ENCODE assay signal across 19 cellular contexts in genomic region chr18:69874058-69874457, GRCh38.
DNase-seq lines count a peak whose midpoint lies in the region; ATAC-seq and TF ChIP-seq lines count a peak whose summit lies in the region.
"Had no signal": no experiment of that assay in that cellular context is flagged by ENCODE, and none has a peak within 500 bp of the region (broad histone marks: within the 10 kb centered on the region; RNA-seq: fewer than 3 reads in every experiment).

No MANE protein-coding gene starts in this region.

- in situ Hi-C loops in KBM-7 (cut with MboI; ENCODE audit: low pct_unique_long_range_greater_than_20kb, low sequenced_read_pairs), result no loop called here

- H2AFZ ChIP-seq in osteoblast (ENCODE audit: low read length), result peak overlapping the region; percentile 6

- no peaks in the 10 kb centered on the region for H3K36me3 ChIP-seq in osteoblast (ENCODE audit: insufficient read depth, low read length)
- H3K36me3 ChIP-seq: Peyer's patch, tibial nerve had no signal

- no peaks in the 10 kb centered on the region for H3K27me3 Mint-ChIP-seq in activated T-cell treated with anti-CD3 and anti-CD28 coated beads, Interleukin-2, amount 50 U/mL, for 72 hours (ENCODE audit: low read depth)

- intact Hi-C loops in head of caudate nucleus (cut with DNase I), result no loop called here

- no peak for ATAC-seq in activated T-cell treated with anti-CD3 and anti-CD28 coated beads, Interleukin-2, amount 50 U/mL, for 72 hours (replicated peaks in 1 of 2)
- ATAC-seq: body of pancreas, left colon had no signal

- peaks cover 15 to 18% of the 10 kb centered on the region in 2 donors for H3K36me3 Mint-ChIP-seq in activated T-cell treated with anti-CD3 and anti-CD28 coated beads, Interleukin-2, amount 50 U/mL, for 72 hours (ENCODE audit: insufficient read depth in 2 of 2)

- no peaks in the 10 kb centered on the region for H3K27me3 ChIP-seq in osteoblast (ENCODE audit: insufficient read depth, low read length)
- H3K27me3 ChIP-seq: body of pancreas, Peyer's patch, tibial nerve had no signal

- no peaks in the 10 kb centered on the region for H3K4me1 ChIP-seq in osteoblast (ENCODE audit: insufficient read depth, low read length)
- H3K4me1 ChIP-seq: body of pancreas, Peyer's patch, tibial nerve had no signal

- no peak for DNase-seq in activated T-cell treated with anti-CD3 and anti-CD28 coated beads, Interleukin-2, amount 50 U/mL, for 72 hours
- no peak for DNase-seq in activated T-cell treated with anti-CD3 and anti-CD28 coated beads, Interleukin-2, amount 50 U/mL, for 48 hours
- DNase-seq in NCI-H69 (lab: John Stamatoyannopoulos, UW), result peak; percentile 26
- DNase-seq in epithelial cell of esophagus (ENCODE audit: low read depth), result peak; percentile 8
- no peak for DNase-seq in osteoblast (ENCODE audit: insufficient read length, low spot score, missing footprints)
- DNase-seq in head of caudate nucleus, result no peak
- DNase-seq in GM19240 (ENCODE audit: insufficient read length, low spot score), result no peak
- no peak for DNase-seq in KBM-7
- DNase-seq: activated CD4-positive, alpha-beta T cell treated with anti-CD3 and anti-CD28 coated beads for 4 hours; activated effector memory CD4-positive, alpha-beta T cell treated with Interleukin-2 at 50 U/mL for 16 hours; body of pancreas; DMS153; effector CD8-positive, alpha-beta T cell; left colon; Peyer's patch; retina; stimulated activated CD4-positive, alpha-beta T cell treated with anti-CD3 and anti-CD28 coated beads, Interleukin-2, amount 100 ng/mL, for 48 hours; SW 1271 had no signal

- H3K27ac Mint-ChIP-seq in activated T-cell treated with anti-CD3 and anti-CD28 coated beads, Interleukin-2, amount 50 U/mL, for 72 hours, result peak overlapping the region; percentile 64

- TF ChIP-seq CTCF in epithelial cell of esophagus (IDR thresholded peaks at IDR 0.05; ENCODE audit: insufficient read depth, low read depth, low read length, missing control alignments) (no peak), osteoblast (IDR thresholded peaks at IDR 0.05; ENCODE audit: extremely low read depth, low read depth, low read length) (no peak)

- no peak overlapping the region for H3K4me3 Mint-ChIP-seq in activated T-cell treated with anti-CD3 and anti-CD28 coated beads, Interleukin-2, amount 50 U/mL, for 72 hours

- H3K79me2 ChIP-seq in osteoblast (ENCODE audit: insufficient read depth, low read length), result no peaks in the 10 kb centered on the region

- H3K27ac ChIP-seq in osteoblast (ENCODE audit: low read depth, low read length), result no peak overlapping the region
- H3K27ac ChIP-seq: body of pancreas, Peyer's patch, tibial nerve had no signal

- H3K4me1 Mint-ChIP-seq in activated T-cell treated with anti-CD3 and anti-CD28 coated beads, Interleukin-2, amount 50 U/mL, for 72 hours (ENCODE audit: low read depth), result peaks cover 15% of the 10 kb centered on the region

- no peaks in the 10 kb centered on the region for H3K9me3 ChIP-seq in osteoblast (ENCODE audit: low read depth, low read length)
- H3K9me3 ChIP-seq: body of pancreas, Peyer's patch, tibial nerve had no signal

- H3K4me3 ChIP-seq in epithelial cell of esophagus (ENCODE audit: low read length) (no peak overlapping the region), osteoblast (ENCODE audit: insufficient read depth, low read length) (no peak overlapping the region)
- H3K4me3 ChIP-seq: body of pancreas, Peyer's patch, tibial nerve had no signal

- H3K4me2 ChIP-seq in osteoblast (ENCODE audit: insufficient read depth, low read length), result no peak overlapping the region

- no peaks in the 10 kb centered on the region for H4K20me1 ChIP-seq in osteoblast (ENCODE audit: insufficient read depth, low read length)

- H3K9me3 Mint-ChIP-seq in activated T-cell treated with anti-CD3 and anti-CD28 coated beads, Interleukin-2, amount 50 U/mL, for 72 hours, result peaks cover 2 to 4% of the 10 kb centered on the region in 2 donors

Comparison
In these comparisons a context has a peak if more than half of its experiments do, and no peak if none do; other contexts are left out.
1. DNase-seq: peak in NCI-H69 (single experiment) and epithelial cell of esophagus (single experiment); none in activated T-cell treated with anti-CD3 and anti-CD28 coated beads, Interleukin-2, amount 50 U/mL, for 72 hours (0 of 2), activated T-cell treated with anti-CD3 and anti-CD28 coated beads, Interleukin-2, amount 50 U/mL, for 48 hours (0 of 2), osteoblast (single experiment), head of caudate nucleus (0 of 42), GM19240 (single experiment) and KBM-7 (single experiment).